Comparison of ENCODE assay signal across 1 cellular context in the genomic region with DNA sequence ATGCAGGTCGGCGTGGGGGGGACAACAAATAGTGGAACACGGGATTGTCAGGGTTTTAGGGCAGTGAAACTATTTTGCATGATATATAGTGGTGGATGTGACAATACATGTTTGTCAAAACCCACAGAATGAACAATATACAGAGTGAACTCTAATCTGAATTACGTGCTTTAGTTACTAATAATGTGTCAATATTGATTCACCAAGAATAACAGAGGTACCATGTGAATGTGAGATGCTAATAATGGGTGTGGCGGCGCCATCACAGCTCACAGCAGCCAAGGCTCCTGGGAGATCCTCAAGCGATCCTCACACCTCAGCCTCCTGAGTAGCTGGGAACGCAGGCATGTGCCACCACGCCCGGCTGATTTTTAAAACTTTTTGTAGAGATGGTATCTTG.
TF ChIP-seq lines count a peak whose summit lies in the region.

No MANE protein-coding gene starts in this region.

TF ChIP-seq in SK-N-SH, 30 proteins besides CTCF, POLR2A, EP300 and RAD21:
- TF ChIP-seq NRF1 (IDR thresholded peaks at IDR 0.05; ENCODE audit: low read depth, low read length) = no peak
- TF ChIP-seq FOXJ3 (CRISPR knock-in tag; IDR thresholded peaks at IDR 0.05) = no peak
- no peak for TF ChIP-seq FOXM1 (IDR thresholded peaks at IDR 0.05; ENCODE audit: low read depth)
- no peak for TF ChIP-seq MEF2A (IDR thresholded peaks at IDR 0.05; ENCODE audit: borderline replicate concordance, low read depth)
- no peak for TF ChIP-seq MXI1 (IDR thresholded peaks at IDR 0.05; ENCODE audit: low read depth, low read length)
- no peak for TF ChIP-seq FOSL2 (IDR thresholded peaks at IDR 0.05; ENCODE audit: borderline replicate concordance, low read depth)
- TF ChIP-seq SMC3 (IDR thresholded peaks at IDR 0.05; ENCODE audit: low read depth, low read length) = no peak
- TF ChIP-seq TEAD4 (IDR thresholded peaks at IDR 0.05; ENCODE audit: borderline replicate concordance, insufficient read depth) = no peak
- no peak for TF ChIP-seq YY1 (IDR thresholded peaks at IDR 0.05; ENCODE audit: low read depth)
- TF ChIP-seq TAF1 (IDR thresholded peaks at IDR 0.05; ENCODE audit: borderline replicate concordance, low read depth, low read length) = no peak
